ENCODE assay signal across 22 cellular contexts in the genomic region with DNA sequence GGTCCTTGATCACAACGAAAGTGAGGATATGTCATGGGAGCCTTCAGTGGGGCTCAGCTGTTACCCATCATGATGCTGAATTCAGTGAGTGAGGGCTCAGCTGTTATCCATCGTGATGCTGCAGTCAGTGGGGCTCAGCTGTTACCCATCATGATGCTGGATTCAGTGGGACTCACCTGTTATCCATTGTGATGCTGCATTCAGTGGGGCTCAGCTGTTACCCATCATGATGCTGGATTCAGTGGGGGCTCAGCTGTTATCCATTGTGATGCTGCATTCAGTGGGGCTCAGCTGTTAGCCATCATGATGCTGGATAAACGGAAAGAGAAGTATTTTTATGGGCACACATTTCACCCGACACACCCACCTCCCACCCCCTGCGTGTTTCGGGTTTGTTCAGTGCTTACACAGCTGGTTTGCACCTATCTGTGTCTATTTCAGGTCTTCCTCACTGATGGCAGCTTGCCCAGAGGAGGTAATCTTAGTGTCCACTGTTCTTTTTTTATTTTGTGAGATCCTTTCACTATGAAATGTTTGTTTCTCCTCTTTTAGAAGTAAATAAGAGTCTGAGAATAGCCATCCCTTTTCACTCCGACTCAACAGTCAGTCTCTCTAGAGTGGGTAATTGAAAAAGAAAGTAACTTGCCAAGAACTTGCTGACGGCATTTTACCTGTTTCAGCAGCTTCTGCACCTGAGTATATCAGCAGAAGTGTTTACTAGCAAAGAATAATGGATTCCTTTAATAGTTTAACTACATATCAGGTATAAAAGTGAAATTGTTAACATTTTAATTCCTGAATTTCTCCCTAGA.
DNase-seq lines count a peak whose midpoint lies in the region; ATAC-seq, FAIRE-seq and TF ChIP-seq lines count a peak whose summit lies in the region.
"Had no signal": no experiment of that assay in that cellular context is flagged by ENCODE, and none has a peak within 500 bp of the region (broad histone marks: within the 10 kb centered on the region; RNA-seq: fewer than 3 reads in every experiment).

No MANE protein-coding gene starts in this region.

- no peaks in the 10 kb centered on the region for H3K27me3 Mint-ChIP-seq in nephron (ENCODE audit: low read depth)
- H3K27me3 Mint-ChIP-seq: activated CD8-positive, alpha-beta memory T cell treated with anti-CD3 and anti-CD28 coated beads, Interleukin-2, amount 10 ng/mL, durations not matched to agents 7 days and 5 days; B cell had no signal

- no peaks in the 10 kb centered on the region for H3K9me2 ChIP-seq in OCI-LY1 (ENCODE audit: low read depth, low read length)

- TF ChIP-seq CTCF in OCI-LY1 (IDR thresholded peaks at IDR 0.05; ENCODE audit: low read length) (no peak), nephron (IDR thresholded peaks at IDR 0.05; ENCODE audit: unreplicated experiment in 3 of 3) (no peak)

- H3K36me3 Mint-ChIP-seq in nephron (ENCODE audit: low read depth) = peaks cover 35% of the 10 kb centered on the region

- no peak overlapping the region for H2AFZ ChIP-seq in OCI-LY1 (ENCODE audit: low read length)
- H2AFZ ChIP-seq: parathyroid adenoma had no signal

- H3F3A ChIP-seq in OCI-LY1 (ENCODE audit: insufficient read depth, low read length) = no peaks in the 10 kb centered on the region

- peak overlapping the region; percentile 24 for H3K4me3 ChIP-seq in OCI-LY1 (ENCODE audit: low read depth, low read length, poor library complexity, severe bottlenecking)
- H3K4me3 ChIP-seq: gastroesophageal sphincter, lower lobe of right lung, thyroid gland had no signal

- no peaks in the 10 kb centered on the region for H3K27me3 ChIP-seq in OCI-LY1 (ENCODE audit: insufficient read depth, low read length)
- H3K27me3 ChIP-seq: gastroesophageal sphincter, thyroid gland had no signal

- DNase-seq in GM12892 (ENCODE audit: insufficient read length) (no peak), NCI-H1930 (lab: John Stamatoyannopoulos, UW) (peak; percentile 56 to 74), DMS114 treated with DMSO at 0.1 percent for 48 hours (lab: John Stamatoyannopoulos, UW; ENCODE audit: unreplicated experiment) (no peak), NCI-H446 (lab: John Stamatoyannopoulos, UW) (no peak)
- DNase-seq: activated CD4-positive, CD25-positive, alpha-beta regulatory T cell treated with anti-CD3 and anti-CD28 coated beads, Interleukin-2, amount 50 U/mL, for 72 hours; activated CD8-positive, alpha-beta memory T cell treated with anti-CD3 and anti-CD28 coated beads, Interleukin-2, amount 10 ng/mL, durations not matched to agents 7 days and 5 days; activated naive CD4-positive, alpha-beta T cell; aorta; DND-41; lower lobe of right lung; NCI-H187; small intestine; thyroid gland had no signal

- H3K9me3 Mint-ChIP-seq in nephron = no peaks in the 10 kb centered on the region

- no peak for ATAC-seq in HG02981 (IDR thresholded peaks at IDR 0.05; ENCODE audit: unreplicated experiment)
- ATAC-seq in HG02571 (IDR thresholded peaks at IDR 0.05; ENCODE audit: unreplicated experiment) = no peak
- ATAC-seq: activated CD8-positive, alpha-beta memory T cell treated with anti-CD3 and anti-CD28 coated beads, Interleukin-2, amount 10 ng/mL, durations not matched to agents 7 days and 5 days; gastroesophageal sphincter had no signal

- H3K79me2 ChIP-seq in OCI-LY1 (ENCODE audit: insufficient read depth, low read length) = no peaks in the 10 kb centered on the region

- no peaks in the 10 kb centered on the region; the same call in 1 of the 2 replicates for H3K9me3 ChIP-seq in OCI-LY1 (ENCODE audit: low read length)
- H3K9me3 ChIP-seq: gastroesophageal sphincter, lower lobe of right lung, thyroid gland had no signal

- H3K4me1 ChIP-seq in OCI-LY1 (ENCODE audit: insufficient read depth, low read length, severe bottlenecking) = peaks cover 27% of the 10 kb centered on the region
- H3K4me1 ChIP-seq: gastroesophageal sphincter, lower lobe of right lung had no signal

- peak overlapping the region; percentile 27 to 76 (median 73) for H3K27ac Mint-ChIP-seq in nephron
- H3K27ac Mint-ChIP-seq: activated CD8-positive, alpha-beta memory T cell treated with anti-CD3 and anti-CD28 coated beads, Interleukin-2, amount 10 ng/mL, durations not matched to agents 7 days and 5 days; B cell had no signal

- H3K4me2 ChIP-seq in OCI-LY1 (ENCODE audit: low read length) = peak overlapping the region; percentile 61

- H3K36me3 ChIP-seq in OCI-LY1 (ENCODE audit: insufficient read depth, low read length) = no peaks in the 10 kb centered on the region; the same call in 1 of the 2 replicates
- H3K36me3 ChIP-seq: lower lobe of right lung, thyroid gland had no signal

- no peak overlapping the region for H3K4me3 Mint-ChIP-seq in nephron
- H3K4me3 Mint-ChIP-seq: activated CD8-positive, alpha-beta memory T cell treated with anti-CD3 and anti-CD28 coated beads, Interleukin-2, amount 10 ng/mL, durations not matched to agents 7 days and 5 days; B cell had no signal

- peak overlapping the region; percentile 21; the same call in 1 of the 2 replicates for H3K9ac ChIP-seq in OCI-LY1 (ENCODE audit: low read length)
- H3K9ac ChIP-seq: parathyroid adenoma had no signal

- FAIRE-seq in GM12892 (lab: Jason Lieb, UNC) = peak; percentile 51
- FAIRE-seq: colon, small intestine had no signal

- TF ChIP-seq POLR2A in GM12892 (IDR thresholded peaks at IDR 0.05; ENCODE audit: low read depth, low read length) = no peak

- H3K4me1 Mint-ChIP-seq in nephron = peaks cover 39% of the 10 kb centered on the region

- H4K20me1 ChIP-seq in OCI-LY1 (ENCODE audit: insufficient read depth, low read length) = no peaks in the 10 kb centered on the region

- peak overlapping the region; percentile 14 for H3K27ac ChIP-seq in OCI-LY1 (ENCODE audit: low read depth, low read length, poor library complexity, severe bottlenecking)
- H3K27ac ChIP-seq: epithelial cell of prostate, gastroesophageal sphincter, lower lobe of right lung, parathyroid adenoma had no signal

Comparison
In these comparisons a context has a peak if more than half of its experiments do, and no peak if none do; other contexts are left out.
1. DNase-seq: peak in NCI-H1930 (2 of 2); none in GM12892 (single experiment), DMS114 treated with DMSO at 0.1 percent for 48 hours (single experiment) and NCI-H446 (0 of 2).